8 cellular contexts compared by ENCODE assay signal in the genomic region with DNA sequence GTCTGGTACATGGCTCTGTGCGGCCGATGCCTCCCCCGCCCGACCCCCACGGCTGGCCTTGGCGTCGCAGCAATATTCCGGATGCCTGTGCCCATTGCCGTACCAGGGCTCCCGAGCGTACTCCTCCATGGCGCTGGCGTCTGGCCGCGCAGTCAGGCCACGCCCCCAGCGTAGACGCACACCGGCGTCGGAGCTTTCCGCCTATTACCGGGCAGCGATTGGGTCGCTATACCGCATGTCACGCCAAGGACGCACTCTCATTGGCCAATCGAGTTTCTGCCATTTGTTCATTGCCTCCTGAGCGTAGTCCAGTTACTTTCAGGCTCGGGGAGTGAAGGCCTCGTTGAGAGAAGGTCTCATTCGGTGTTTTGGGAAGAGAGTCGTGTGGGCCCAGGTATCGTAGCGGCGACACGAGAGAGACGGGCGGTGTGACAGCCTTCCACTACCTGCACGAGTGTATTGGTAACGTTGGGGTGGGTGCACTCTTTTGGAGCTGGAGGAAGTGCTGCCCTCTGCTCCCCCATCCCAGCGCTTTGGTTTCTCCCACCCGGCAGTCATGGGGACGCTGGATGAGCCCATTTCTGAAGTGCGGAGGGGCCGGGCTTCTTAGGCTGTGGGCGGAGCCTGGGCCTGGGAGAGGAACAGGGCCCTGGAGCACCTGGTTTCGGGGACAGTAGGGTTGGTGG. TPM values are rescaled to one million over a fixed set of nuclear protein-coding genes. Genes with fewer than 3 reads are reported as not detected.
A peak's percentile ranks its signal among the peaks of the same experiment; 100 is the strongest.
DNase-seq lines count a peak whose midpoint lies in the region; ATAC-seq and TF ChIP-seq lines count a peak whose summit lies in the region.

A gene with protein sequence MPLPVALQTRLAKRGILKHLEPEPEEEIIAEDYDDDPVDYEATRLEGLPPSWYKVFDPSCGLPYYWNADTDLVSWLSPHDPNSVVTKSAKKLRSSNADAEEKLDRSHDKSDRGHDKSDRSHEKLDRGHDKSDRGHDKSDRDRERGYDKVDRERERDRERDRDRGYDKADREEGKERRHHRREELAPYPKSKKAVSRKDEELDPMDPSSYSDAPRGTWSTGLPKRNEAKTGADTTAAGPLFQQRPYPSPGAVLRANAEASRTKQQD (plus strand): TSS at position 310 of the 686 bp plus-strand sequence. CDS start 580 bp downstream, outside the sequence.
A gene (minus strand): TSS at position 148 of the 686 bp plus-strand sequence. CDS start 19 bp downstream, at position 129.

- H3K9ac ChIP-seq in liver (ENCODE audit: low read depth in 1 of 2, low read length in 2 of 2), result peak within 1 kb of the TSS; percentile 78 to 92

- DNase-seq in CD14-positive monocyte (ENCODE audit: low spot score) (peak; percentile 89), NCI-H82 (lab: John Stamatoyannopoulos, UW) (peak; percentile 98), dermis microvascular lymphatic vessel endothelial cell (ENCODE audit: low read depth in 2 of 2) (peak; percentile 94 to 97)
- DNase-seq in activated CD4-positive, alpha-beta T cell treated with anti-CD3 and anti-CD28 coated beads, Interleukin-2, amount 50 U/mL, for 48 hours, result peak; percentile 83 to 86
- DNase-seq in stimulated activated CD4-positive, alpha-beta T cell treated with anti-CD3 and anti-CD28 coated beads, Interleukin-4, amount 100 ng/mL, for 24 hours, result peak; percentile 87

- peak; percentile 93 for ATAC-seq in GM19397 (IDR thresholded peaks at IDR 0.05; ENCODE audit: unreplicated experiment)
- ATAC-seq in HG03571 (IDR thresholded peaks at IDR 0.05; ENCODE audit: unreplicated experiment), result peak; percentile 87

- H3K9me3 ChIP-seq in liver (ENCODE audit: control insufficient read depth in 4 of 4, low read length in 3 of 4), result no peaks in the 10 kb centered on the region

- H3K4me3 ChIP-seq in liver (ENCODE audit: low read depth in 1 of 3, low read length in 3 of 3), result peak within 1 kb of the TSS; percentile 63 to 85 (median 85)

- TF ChIP-seq CTCF in CD14-positive monocyte (IDR thresholded peaks at IDR 0.05), result no peak
- TF ChIP-seq CTCF in liver (IDR thresholded peaks at IDR 0.05; ENCODE audit: low read depth, low read length, missing input control), result no peak

- no peaks in the 10 kb centered on the region for H3K27me3 ChIP-seq in liver (ENCODE audit: control insufficient read depth in 4 of 4, insufficient read depth in 4 of 4, low read length in 3 of 4)

- peak within 1 kb of the TSS; percentile 97 to 98 for H3K27ac ChIP-seq in liver (ENCODE audit: low read depth in 1 of 2, low read length in 2 of 2)

- under 1% methylated on average over 49 of the region's 49 CpGs for WGBS in liver

- peaks cover 6 to 12% (median 10%) of the 10 kb centered on the region in 4 donors for H3K4me1 ChIP-seq in liver (ENCODE audit: control insufficient read depth in 4 of 4, insufficient read depth in 4 of 4, low read length in 3 of 4)

- peak within 1 kb of the TSS; percentile 94 to 100 (median 98) for H3K27ac Mint-ChIP-seq in CD14-positive monocyte

- peaks cover 15% of the 10 kb centered on the region for H3K4me1 Mint-ChIP-seq in CD14-positive monocyte

- peaks cover 34 to 41% of the 10 kb centered on the region in 2 donors for H3K36me3 Mint-ChIP-seq in CD14-positive monocyte

- peak within 1 kb of the TSS; percentile 87 to 96 for H3K4me3 Mint-ChIP-seq in CD14-positive monocyte

- peaks cover 0 to 6% (median 0%) of the 10 kb centered on the region in 3 donors for H3K27me3 Mint-ChIP-seq in CD14-positive monocyte (ENCODE audit: low read depth in 3 of 3)

- TF ChIP-seq RAD21 in liver (IDR thresholded peaks at IDR 0.05), result peak in 1 of 2 donors; percentile 26

- H3K36me3 ChIP-seq in liver (ENCODE audit: control insufficient read depth in 4 of 4, insufficient read depth in 3 of 4, low read depth in 1 of 4, low read length in 3 of 4), result peaks cover 2 to 22% (median 5%) of the 10 kb centered on the region in 4 donors

- H3K9me3 Mint-ChIP-seq in CD14-positive monocyte, result peaks cover 0 to 29% (median 2%) of the 10 kb centered on the region in 7 donors

- intact Hi-C loops in CD14-positive monocyte (cut with micrococcal nuclease), result loop anchor here (5.0 to 10.0 kb wide), 3 partner anchors 47 to 147 kb away; a partner anchor contains a TSS

TF ChIP-seq in liver, 16 proteins besides CTCF, POLR2A, EP300 and RAD21:
- TF ChIP-seq FOXA2 (IDR thresholded peaks at IDR 0.05), result no peak
- no peak for TF ChIP-seq JUND (IDR thresholded peaks at IDR 0.05)
- TF ChIP-seq TAF1 (conservative IDR thresholded peaks at IDR 0.05), result peak; percentile 80
- TF ChIP-seq GABPA (IDR thresholded peaks at IDR 0.05 in 1 of 2, conservative IDR thresholded peaks at IDR 0.05 in 1 of 2), result peak in 1 of 2 donors; percentile 30
- TF ChIP-seq, protein P1, sequence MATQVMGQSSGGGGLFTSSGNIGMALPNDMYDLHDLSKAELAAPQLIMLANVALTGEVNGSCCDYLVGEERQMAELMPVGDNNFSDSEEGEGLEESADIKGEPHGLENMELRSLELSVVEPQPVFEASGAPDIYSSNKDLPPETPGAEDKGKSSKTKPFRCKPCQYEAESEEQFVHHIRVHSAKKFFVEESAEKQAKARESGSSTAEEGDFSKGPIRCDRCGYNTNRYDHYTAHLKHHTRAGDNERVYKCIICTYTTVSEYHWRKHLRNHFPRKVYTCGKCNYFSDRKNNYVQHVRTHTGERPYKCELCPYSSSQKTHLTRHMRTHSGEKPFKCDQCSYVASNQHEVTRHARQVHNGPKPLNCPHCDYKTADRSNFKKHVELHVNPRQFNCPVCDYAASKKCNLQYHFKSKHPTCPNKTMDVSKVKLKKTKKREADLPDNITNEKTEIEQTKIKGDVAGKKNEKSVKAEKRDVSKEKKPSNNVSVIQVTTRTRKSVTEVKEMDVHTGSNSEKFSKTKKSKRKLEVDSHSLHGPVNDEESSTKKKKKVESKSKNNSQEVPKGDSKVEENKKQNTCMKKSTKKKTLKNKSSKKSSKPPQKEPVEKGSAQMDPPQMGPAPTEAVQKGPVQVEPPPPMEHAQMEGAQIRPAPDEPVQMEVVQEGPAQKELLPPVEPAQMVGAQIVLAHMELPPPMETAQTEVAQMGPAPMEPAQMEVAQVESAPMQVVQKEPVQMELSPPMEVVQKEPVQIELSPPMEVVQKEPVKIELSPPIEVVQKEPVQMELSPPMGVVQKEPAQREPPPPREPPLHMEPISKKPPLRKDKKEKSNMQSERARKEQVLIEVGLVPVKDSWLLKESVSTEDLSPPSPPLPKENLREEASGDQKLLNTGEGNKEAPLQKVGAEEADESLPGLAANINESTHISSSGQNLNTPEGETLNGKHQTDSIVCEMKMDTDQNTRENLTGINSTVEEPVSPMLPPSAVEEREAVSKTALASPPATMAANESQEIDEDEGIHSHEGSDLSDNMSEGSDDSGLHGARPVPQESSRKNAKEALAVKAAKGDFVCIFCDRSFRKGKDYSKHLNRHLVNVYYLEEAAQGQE (IDR thresholded peaks at IDR 0.05), result peak; percentile 55
- TF ChIP-seq EGR1 (IDR thresholded peaks at IDR 0.05; ENCODE audit: low read depth in 2 of 2), result peak in 1 of 2 donors; percentile 25
- no peak for TF ChIP-seq NR2F2 (IDR thresholded peaks at IDR 0.05)
- peak; percentile 62 for TF ChIP-seq SP1 (IDR thresholded peaks at IDR 0.05)
- peak; percentile 36 to 59 for TF ChIP-seq HNF4A (conservative IDR thresholded peaks at IDR 0.05)
- TF ChIP-seq, protein P2, sequence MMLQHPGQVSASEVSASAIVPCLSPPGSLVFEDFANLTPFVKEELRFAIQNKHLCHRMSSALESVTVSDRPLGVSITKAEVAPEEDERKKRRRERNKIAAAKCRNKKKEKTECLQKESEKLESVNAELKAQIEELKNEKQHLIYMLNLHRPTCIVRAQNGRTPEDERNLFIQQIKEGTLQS (IDR thresholded peaks at IDR 0.05), result no peak
- TF ChIP-seq, protein P3, sequence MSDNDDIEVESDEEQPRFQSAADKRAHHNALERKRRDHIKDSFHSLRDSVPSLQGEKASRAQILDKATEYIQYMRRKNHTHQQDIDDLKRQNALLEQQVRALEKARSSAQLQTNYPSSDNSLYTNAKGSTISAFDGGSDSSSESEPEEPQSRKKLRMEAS (IDR thresholded peaks at IDR 0.05), result peak; percentile 66
- peak; percentile 90 for TF ChIP-seq YY1 (IDR thresholded peaks at IDR 0.05)
- TF ChIP-seq, protein P4, sequence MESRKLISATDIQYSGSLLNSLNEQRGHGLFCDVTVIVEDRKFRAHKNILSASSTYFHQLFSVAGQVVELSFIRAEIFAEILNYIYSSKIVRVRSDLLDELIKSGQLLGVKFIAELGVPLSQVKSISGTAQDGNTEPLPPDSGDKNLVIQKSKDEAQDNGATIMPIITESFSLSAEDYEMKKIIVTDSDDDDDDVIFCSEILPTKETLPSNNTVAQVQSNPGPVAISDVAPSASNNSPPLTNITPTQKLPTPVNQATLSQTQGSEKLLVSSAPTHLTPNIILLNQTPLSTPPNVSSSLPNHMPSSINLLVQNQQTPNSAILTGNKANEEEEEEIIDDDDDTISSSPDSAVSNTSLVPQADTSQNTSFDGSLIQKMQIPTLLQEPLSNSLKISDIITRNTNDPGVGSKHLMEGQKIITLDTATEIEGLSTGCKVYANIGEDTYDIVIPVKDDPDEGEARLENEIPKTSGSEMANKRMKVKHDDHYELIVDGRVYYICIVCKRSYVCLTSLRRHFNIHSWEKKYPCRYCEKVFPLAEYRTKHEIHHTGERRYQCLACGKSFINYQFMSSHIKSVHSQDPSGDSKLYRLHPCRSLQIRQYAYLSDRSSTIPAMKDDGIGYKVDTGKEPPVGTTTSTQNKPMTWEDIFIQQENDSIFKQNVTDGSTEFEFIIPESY (IDR thresholded peaks at IDR 0.05), result no peak
- TF ChIP-seq RXRA (IDR thresholded peaks at IDR 0.05), result no peak
- TF ChIP-seq HNF4G (IDR thresholded peaks at IDR 0.05), result no peak
- TF ChIP-seq FOXA1 (IDR thresholded peaks at IDR 0.05), result no peak

RNA-seq across cellular contexts. Expression of the first gene that starts in this region (rescaled TPM):
- polyA plus RNA-seq in CD14-positive monocyte (10 to 100 TPM; 71.7 to 78.3 TPM), liver (10 to 100 TPM; 40.0 to 44.3 TPM)
- total RNA-seq in dermis microvascular lymphatic vessel endothelial cell (53.9 and 60.2 TPM in 2 replicates), liver (10 to 100 TPM; 22.0 to 34.6 TPM)

RNA-seq across cellular contexts. Expression of the second gene that starts in this region (rescaled TPM):
- polyA plus RNA-seq in CD14-positive monocyte (10 to 100 TPM; 86.8 to 86.9 TPM), liver (10 to 100 TPM; 34.2 to 53.1 TPM)
- total RNA-seq in dermis microvascular lymphatic vessel endothelial cell (22.2 and 24.9 TPM in 2 replicates), liver (10 to 100 TPM; 22.8 to 25.9 TPM)

Comparison
In these comparisons a context has a peak if more than half of its experiments do, and no peak if none do; other contexts are left out.
1. Peak in every context shown above with its lines: DNase-seq, ATAC-seq, H3K4me3 ChIP-seq and H3K27ac ChIP-seq.